Comparison of ENCODE assay signal across 24 cellular contexts in genomic region chr3:69602112-69602511, GRCh38.
"Had no signal": no experiment of that assay in that cellular context is flagged by ENCODE, and none has a peak within 500 bp of the region (broad histone marks: within the 10 kb centered on the region; RNA-seq: fewer than 3 reads in every experiment).

No MANE protein-coding gene starts in this region.

- ATAC-seq: natural killer cell; pancreas; right cardiac atrium; right lobe of liver; stimulated activated effector memory CD8-positive, alpha-beta T cell treated with anti-CD3 and anti-CD28 coated beads, Interleukin-12 subunit alpha, Interleukin-12 subunit beta, amount 100 ng/mL, for 72 hours; stimulated activated naive B cell treated with anti-CD40 and anti-IgM and Interleukin-4, amounts not matched to agents 10 μg/mL and 1 μg/mL and 100 μg/mL, for 72 hours had no signal

- H3K36me3 ChIP-seq: neural progenitor cell, pancreas, prostate gland, right lobe of liver, sigmoid colon, stomach, thoracic aorta, thyroid gland, tibial nerve, upper lobe of left lung, vagina had no signal

- H3K27me3 ChIP-seq: neural progenitor cell, pancreas, right lobe of liver, sigmoid colon, stomach, thyroid gland, tibial nerve, upper lobe of left lung, vagina had no signal

- H3K4me1 ChIP-seq: neural progenitor cell, pancreas, prostate gland, right lobe of liver, sigmoid colon, stomach, tibial nerve, upper lobe of left lung, vagina had no signal

- DNase-seq: natural killer cell; occipital lobe; pancreas; retina; right lobe of liver; sigmoid colon; small intestine; stimulated activated CD4-positive, alpha-beta T cell treated with anti-CD3 and anti-CD28 coated beads, Interleukin-15, amount 100 ng/mL, for 24 hours; stimulated activated CD4-positive, alpha-beta T cell treated with anti-CD3 and anti-CD28 coated beads, Interleukin-2, amount 100 ng/mL, for 24 hours; stimulated activated CD4-positive, alpha-beta T cell treated with anti-CD3 and anti-CD28 coated beads, Interleukin-2, amount 100 ng/mL, for 48 hours; stimulated activated CD4-positive, alpha-beta T cell treated with anti-CD3 and anti-CD28 coated beads, Interleukin-4, amount 100 ng/mL, for 24 hours; stimulated activated naive B cell treated with anti-CD40 and anti-IgM and Interleukin-4, amounts not matched to agents 10 μg/mL and 1 μg/mL and 100 μg/mL, for 72 hours; stimulated activated naive CD4-positive, alpha-beta T cell treated with Interleukin-2 at 50 U/mL for 16 hours; stomach; thyroid gland; trophoblast cell; upper lobe of left lung had no signal

- H3K27ac ChIP-seq: neural progenitor cell, pancreas, prostate gland, right lobe of liver, sigmoid colon, stomach, thoracic aorta, thyroid gland, tibial nerve, upper lobe of left lung, vagina had no signal

- H3K9me3 ChIP-seq: pancreas, prostate gland, right lobe of liver, sigmoid colon, thoracic aorta, thyroid gland, upper lobe of left lung, vagina had no signal

- H3K4me3 ChIP-seq: neural progenitor cell, pancreas, prostate gland, right lobe of liver, sigmoid colon, stomach, thoracic aorta, thyroid gland, tibial nerve, upper lobe of left lung, vagina had no signal
